In the genomic region with DNA sequence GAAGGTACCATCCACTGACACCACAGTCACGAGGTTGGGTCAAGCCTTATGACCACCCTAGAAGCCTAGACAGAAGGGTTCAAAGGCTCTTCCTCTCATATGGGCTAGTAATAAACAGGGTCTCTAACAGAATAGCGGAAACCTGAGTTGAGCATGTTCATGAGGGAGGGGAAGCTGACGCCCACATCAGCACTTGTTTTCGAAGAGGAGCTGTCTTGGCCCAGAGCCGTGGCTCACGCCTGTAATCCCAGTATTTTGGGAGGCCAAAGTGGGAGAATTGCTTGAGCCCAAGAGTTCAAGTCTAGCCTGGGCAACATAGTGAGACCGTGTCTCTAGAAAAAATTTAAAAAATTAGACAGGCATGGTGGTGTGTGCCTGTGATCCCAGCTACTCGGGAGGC, we compare ENCODE assay signal across 21 cellular contexts. TPM values are rescaled to one million over a fixed set of nuclear protein-coding genes. Genes with fewer than 3 reads are reported as not detected.
A peak's percentile ranks its signal among the peaks of the same experiment; 100 is the strongest.
DNase-seq lines count a peak whose midpoint lies in the region; ATAC-seq and TF ChIP-seq lines count a peak whose summit lies in the region.
"Had no signal": no experiment of that assay in that cellular context is flagged by ENCODE, and none has a peak within 500 bp of the region (broad histone marks: within the 10 kb centered on the region; RNA-seq: fewer than 3 reads in every experiment).

No MANE protein-coding gene starts in this region.

- peak overlapping the region; percentile 95 for H3K27ac Mint-ChIP-seq in CD4-positive, alpha-beta T cell
- peak overlapping the region; percentile 99 for H3K27ac Mint-ChIP-seq in activated CD4-positive, alpha-beta memory T cell treated with anti-CD3 and anti-CD28 coated beads for 36 hours
- peak overlapping the region; percentile 97 to 98 for H3K27ac Mint-ChIP-seq in effector memory CD8-positive, alpha-beta T cell
- H3K27ac Mint-ChIP-seq: WTC11 had no signal

- no peaks in the 10 kb centered on the region for H3K27me3 ChIP-seq in A673 (replicated peaks; ENCODE audit: insufficient read depth, low read depth, low read length, poor library complexity)
- H3K27me3 ChIP-seq in CD4-positive, alpha-beta T cell (ENCODE audit: control insufficient read depth, insufficient read depth, low read length) = no peaks in the 10 kb centered on the region
- H3K27me3 ChIP-seq: esophagus squamous epithelium, left lung, sigmoid colon, vagina had no signal

- POLR2A ChIA-PET in A673 (lab: Charles Lee; ENCODE audit: low non-redundant PET) = no interaction called here
- POLR2A ChIA-PET in CD4-positive, alpha-beta T cell (lab: Charles Lee) = interaction anchor here (0.6 to 17.7 kb wide), 8 partner anchors 9 to 736 kb away, joined by 3 to 1050 read pairs (median 3); a partner anchor contains a TSS
- POLR2A ChIA-PET in activated CD4-positive, alpha-beta memory T cell treated with anti-CD3 and anti-CD28 coated beads for 36 hours (lab: Charles Lee) = interaction anchor here (1.2 to 17.1 kb wide), 3 partner anchors 20 to 134 kb away, joined by 3 to 426 read pairs (median 5); a partner anchor contains a TSS

- intact Hi-C loops in A673 (cut with micrococcal nuclease; ENCODE audit: unreplicated experiment) = no loop called here
- intact Hi-C loops in CD4-positive, alpha-beta T cell (cut with DNase I, micrococcal nuclease) = loop anchor here in 1 of 2 experiments (5.0 to 10.0 kb wide), 2 partner anchors 51 to 199 kb away; no protein-coding TSS in a partner anchor
- intact Hi-C loops in activated CD4-positive, alpha-beta memory T cell treated with anti-CD3 and anti-CD28 coated beads for 36 hours (cut with micrococcal nuclease) = loop anchor here (5.0 to 10.0 kb wide), 4 partner anchors 214 to 1191 kb away; a partner anchor contains a TSS

- CTCF ChIA-PET in A673 (lab: Charles Lee) = interaction anchor here (0.7 kb wide), 1 partner anchor 599 kb away, joined by 17 read pairs; no protein-coding TSS in a partner anchor
- CTCF ChIA-PET in CD4-positive, alpha-beta T cell (lab: Charles Lee) = interaction anchor here (0.9 to 1.2 kb wide), 3 partner anchors 15 to 139 kb away, joined by 3 to 4 read pairs (median 3); no protein-coding TSS in a partner anchor
- CTCF ChIA-PET in activated CD4-positive, alpha-beta memory T cell treated with anti-CD3 and anti-CD28 coated beads for 36 hours (lab: Charles Lee) = interaction anchor here (1.0 to 1.4 kb wide), 2 partner anchors 15 to 139 kb away, joined by 3 to 7 read pairs; no protein-coding TSS in a partner anchor

- H3K27me3 Mint-ChIP-seq in CD4-positive, alpha-beta T cell = no peaks in the 10 kb centered on the region
- no peaks in the 10 kb centered on the region for H3K27me3 Mint-ChIP-seq in activated CD4-positive, alpha-beta memory T cell treated with anti-CD3 and anti-CD28 coated beads for 36 hours
- no peaks in the 10 kb centered on the region for H3K27me3 Mint-ChIP-seq in effector memory CD8-positive, alpha-beta T cell

- H3K9me3 ChIP-seq in A673 (ENCODE audit: low read depth, low read length, poor library complexity, severe bottlenecking) = no peaks in the 10 kb centered on the region
- H3K9me3 ChIP-seq in CD4-positive, alpha-beta T cell (ENCODE audit: control insufficient read depth, low read length) = no peaks in the 10 kb centered on the region
- H3K9me3 ChIP-seq: esophagus squamous epithelium, left lung, mucosa of descending colon, sigmoid colon, vagina had no signal

- H3K4me3 Mint-ChIP-seq in CD4-positive, alpha-beta T cell = peak overlapping the region; percentile 84
- H3K4me3 Mint-ChIP-seq in activated CD4-positive, alpha-beta memory T cell treated with anti-CD3 and anti-CD28 coated beads for 36 hours = peak overlapping the region; percentile 66
- peak overlapping the region; percentile 73 to 78 for H3K4me3 Mint-ChIP-seq in effector memory CD8-positive, alpha-beta T cell
- H3K4me3 Mint-ChIP-seq: WTC11 had no signal

- TF ChIP-seq CTCF in A673 (conservative IDR thresholded peaks at IDR 0.05; ENCODE audit: low read depth, low read length) = no peak
- no peak for TF ChIP-seq CTCF in CD4-positive, alpha-beta T cell (IDR thresholded peaks at IDR 0.05)

- no peak overlapping the region for H3K4me3 ChIP-seq in A673 (ENCODE audit: low read depth, low read length, poor library complexity, severe bottlenecking)
- H3K4me3 ChIP-seq: esophagus squamous epithelium, left lung, mucosa of descending colon, sigmoid colon, vagina had no signal

- no TSS peak for BruUV-seq in A673 (replicated peaks; lab: Mats Ljungman, UMichigan)

- H3K9me3 Mint-ChIP-seq in CD4-positive, alpha-beta T cell = no peaks in the 10 kb centered on the region
- H3K9me3 Mint-ChIP-seq in activated CD4-positive, alpha-beta memory T cell treated with anti-CD3 and anti-CD28 coated beads for 36 hours = no peaks in the 10 kb centered on the region
- no peaks in the 10 kb centered on the region for H3K9me3 Mint-ChIP-seq in effector memory CD8-positive, alpha-beta T cell

- DNase-seq in A673 (ENCODE audit: low spot score) (no peak), NCI-H2171 treated with DMSO at 0.1 percent for 48 hours (lab: John Stamatoyannopoulos, UW) (no peak), HuH-7.5 (ENCODE audit: low spot score) (no peak), AG08395 (ENCODE audit: low spot score) (no peak)
- no peak for DNase-seq in CD4-positive, alpha-beta T cell
- no peak for DNase-seq in activated CD4-positive, alpha-beta memory T cell treated with anti-CD3 and anti-CD28 coated beads for 36 hours
- no peak for DNase-seq in effector memory CD8-positive, alpha-beta T cell
- DNase-seq: amygdala, esophagus squamous epithelium, left lung, mucosa of descending colon, MV-4-11, NCI-H2029 treated with DMSO at 0.1 percent for 48 hours, NCI-H446 treated with DMSO at 0.1 percent for 48 hours, Right ventricle myocardium superior, sigmoid colon had no signal

- H3K36me3 Mint-ChIP-seq in CD4-positive, alpha-beta T cell (ENCODE audit: low read depth) = no peaks in the 10 kb centered on the region
- H3K36me3 Mint-ChIP-seq in activated CD4-positive, alpha-beta memory T cell treated with anti-CD3 and anti-CD28 coated beads for 36 hours = peaks cover 2% of the 10 kb centered on the region
- peaks cover 36% of the 10 kb centered on the region for H3K36me3 Mint-ChIP-seq in effector memory CD8-positive, alpha-beta T cell (ENCODE audit: insufficient read depth)
- H3K36me3 Mint-ChIP-seq: WTC11 had no signal

- peak overlapping the region; percentile 13 for H3K27ac ChIP-seq in A673 (ENCODE audit: low read depth, low read length, poor library complexity, severe bottlenecking)
- peak overlapping the region; percentile 89 for H3K27ac ChIP-seq in CD4-positive, alpha-beta T cell (ENCODE audit: low read depth, low read length)
- H3K27ac ChIP-seq: sigmoid colon, vagina had no signal

- H3K36me3 ChIP-seq in A673 (ENCODE audit: insufficient read depth, low read length, poor library complexity, severe bottlenecking) = no peaks in the 10 kb centered on the region
- H3K36me3 ChIP-seq: esophagus squamous epithelium, left lung, sigmoid colon, vagina had no signal

- no peak for ATAC-seq in CD4-positive, alpha-beta T cell (ENCODE audit: poor library complexity)
- no peak for ATAC-seq in effector memory CD8-positive, alpha-beta T cell (replicated peaks)
- no peak for ATAC-seq in GM18861 (IDR thresholded peaks at IDR 0.05; ENCODE audit: unreplicated experiment)
- ATAC-seq: left lung, mucosa of descending colon, WTC11 had no signal

- peaks cover 91% of the 10 kb centered on the region for H3K4me1 Mint-ChIP-seq in CD4-positive, alpha-beta T cell (ENCODE audit: low read depth)
- H3K4me1 Mint-ChIP-seq in activated CD4-positive, alpha-beta memory T cell treated with anti-CD3 and anti-CD28 coated beads for 36 hours (ENCODE audit: low read depth) = peaks cover 69% of the 10 kb centered on the region
- H3K4me1 Mint-ChIP-seq in effector memory CD8-positive, alpha-beta T cell (ENCODE audit: low read depth in 2 of 2) = peaks cover 61% of the 10 kb centered on the region in 2 donors

- peaks cover 39% of the 10 kb centered on the region for H3K4me1 ChIP-seq in A673 (ENCODE audit: insufficient read depth, low read length, poor library complexity, severe bottlenecking)

RNA-seq across cellular contexts. Expression of a gene that starts 21.5 kb away (rescaled TPM):
- total RNA-seq in A673 (2021) = 975 and 1,093 TPM in 2 replicates
- total RNA-seq in CD4-positive, alpha-beta T cell = 1,000 to 10,000 TPM; 2,621 to 2,738 TPM
- 1,000 to 10,000 TPM; 6,087 to 6,256 TPM for total RNA-seq in activated CD4-positive, alpha-beta memory T cell treated with anti-CD3 and anti-CD28 coated beads for 36 hours

RNA-seq across cellular contexts. Expression of a gene that starts 47.0 kb away (rescaled TPM):
- not detected in 2 replicates for total RNA-seq in A673 (2021)
- total RNA-seq in CD4-positive, alpha-beta T cell = under 1 TPM; 0.08 TPM
- total RNA-seq in activated CD4-positive, alpha-beta memory T cell treated with anti-CD3 and anti-CD28 coated beads for 36 hours = not detected
- total RNA-seq: G401; T-helper 2 cell treated with Interferon-gamma antibody and Interleukin-4, amounts not matched to agents 100 ng/mL and 5 ng/mL, for 36 hours; WTC11 had no signal
